In genomic region chr13:113585828-113586355, GRCh38 we compare ENCODE assay signal across 1 cellular context.
TF ChIP-seq lines count a peak whose summit lies in the region.

No MANE protein-coding gene starts in this region.

TF ChIP-seq in K562, 482 proteins besides CTCF, POLR2A, EP300 and RAD21 (continued from another document):
- TF ChIP-seq ARID3B (CRISPR knock-in tag; IDR thresholded peaks at IDR 0.05; ENCODE audit: borderline replicate concordance), result no peak
- TF ChIP-seq NKRF (IDR thresholded peaks at IDR 0.05; ENCODE audit: borderline replicate concordance), result no peak
